Comparison of ENCODE assay signal across 20 cellular contexts in the genomic region with DNA sequence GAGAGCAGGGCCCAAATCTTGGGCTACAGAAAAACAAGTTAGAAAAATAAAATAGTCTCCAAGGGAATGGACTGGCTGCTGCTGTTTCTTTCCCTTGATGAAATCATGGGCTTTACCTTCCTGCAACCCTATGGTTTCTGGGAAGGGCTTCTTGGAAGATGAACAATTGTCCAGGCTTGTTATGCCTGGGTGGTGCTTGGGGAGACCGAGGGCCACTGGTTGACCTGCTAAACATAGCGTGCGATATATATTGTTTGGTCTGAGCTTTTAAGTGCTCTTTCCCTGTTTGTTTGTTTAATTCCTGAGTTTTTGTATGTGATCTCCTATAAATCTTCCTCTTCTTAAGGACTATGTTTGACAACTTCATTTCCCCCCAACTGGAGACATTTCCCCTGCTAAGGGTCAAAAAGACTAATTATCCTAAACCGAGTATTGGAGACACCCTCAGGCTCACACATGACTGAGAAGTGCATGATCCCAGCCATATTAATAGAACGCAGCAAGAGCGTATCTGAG. TPM values are rescaled to one million over a fixed set of nuclear protein-coding genes. Genes with fewer than 3 reads are reported as not detected.
DNase-seq lines count a peak whose midpoint lies in the region; ATAC-seq, FAIRE-seq and TF ChIP-seq lines count a peak whose summit lies in the region.
"Had no signal": no experiment of that assay in that cellular context is flagged by ENCODE, and none has a peak within 500 bp of the region (broad histone marks: within the 10 kb centered on the region; RNA-seq: fewer than 3 reads in every experiment).

No MANE protein-coding gene starts in this region.

- no peaks in the 10 kb centered on the region for H3K36me3 ChIP-seq in bronchial epithelial cell (ENCODE audit: control insufficient read depth, insufficient read depth, low read length)

- TF ChIP-seq CTCF in bronchial epithelial cell (IDR thresholded peaks at IDR 0.05; ENCODE audit: insufficient read depth, low read length, severe bottlenecking) = no peak

- ATAC-seq in GM18868 (IDR thresholded peaks at IDR 0.05; ENCODE audit: unreplicated experiment) = no peak
- ATAC-seq: HepG2 had no signal

- DNase-seq in DMS53 (lab: John Stamatoyannopoulos, UW) (peak; percentile 47), DMS53 treated with DMSO at 0.1 percent for 48 hours (lab: John Stamatoyannopoulos, UW; ENCODE audit: unreplicated experiment) (no peak), NCI-H2227 (lab: John Stamatoyannopoulos, UW; ENCODE audit: unreplicated experiment) (peak; percentile 1), bronchial epithelial cell (ENCODE audit: low read depth) (peak; percentile 18), foreskin melanocyte (peak; percentile 27), NCI-H2171 treated with DMSO at 0.1 percent for 48 hours (lab: John Stamatoyannopoulos, UW) (no peak), NCI-H446 treated with DMSO at 0.1 percent for 48 hours (lab: John Stamatoyannopoulos, UW) (no peak)
- DNase-seq: AML-193; Caco-2; CD4-positive, alpha-beta T cell; DMS153; H9 had no signal

- FAIRE-seq in bronchial epithelial cell (lab: Jason Lieb, UNC) = no peak
- FAIRE-seq: A549, D721Med, G401.6, GM12892, GM18507, H1, HepG2 had no signal

- no peak overlapping the region for H3K4me3 ChIP-seq in bronchial epithelial cell (ENCODE audit: low read depth, low read length)
- H3K4me3 ChIP-seq: A549 had no signal

- peaks cover 4% of the 10 kb centered on the region for H3K27me3 ChIP-seq in bronchial epithelial cell (ENCODE audit: control insufficient read depth, insufficient read depth, low read length)

RNA-seq across cellular contexts. Expression of gene SLC25A28, which starts 37.9 kb away (rescaled TPM):
- 15.4 and 17.4 TPM in 2 replicates for total RNA-seq in bronchial epithelial cell

RNA-seq across cellular contexts. Expression of gene NKX2-3, which starts 49.6 kb away (rescaled TPM):
- under 0.01 TPM in 1 of 2 replicates, not detected in the other for total RNA-seq in bronchial epithelial cell
- total RNA-seq: CD4-positive, alpha-beta T cell; H1; H9; HepG2 had no signal

Comparison
In these comparisons a context has a peak if more than half of its experiments do, and no peak if none do; other contexts are left out.
1. DNase-seq: peak in DMS53 (single experiment), NCI-H2227 (single experiment), bronchial epithelial cell (single experiment) and foreskin melanocyte (single experiment); none in DMS53 treated with DMSO at 0.1 percent for 48 hours (single experiment), NCI-H2171 treated with DMSO at 0.1 percent for 48 hours (single experiment) and NCI-H446 treated with DMSO at 0.1 percent for 48 hours (single experiment).